In genomic region chr1:154501423-154502065, GRCh38 we compare ENCODE assay signal across 9 cellular contexts. TPM values are rescaled to one million over a fixed set of nuclear protein-coding genes. Genes with fewer than 3 reads are reported as not detected.
DNase-seq lines count a peak whose midpoint lies in the region; ATAC-seq, FAIRE-seq and TF ChIP-seq lines count a peak whose summit lies in the region.
"Had no signal": no experiment of that assay in that cellular context is flagged by ENCODE, and none has a peak within 500 bp of the region (broad histone marks: within the 10 kb centered on the region; RNA-seq: fewer than 3 reads in every experiment).

No MANE protein-coding gene starts in this region.

- H3K4me3 ChIP-seq in right cardiac atrium (ENCODE audit: low read length) = peak overlapping the region; percentile 53

- H3K27me3 ChIP-seq in right cardiac atrium (ENCODE audit: control insufficient read depth, insufficient read depth) = no peaks in the 10 kb centered on the region

- intact Hi-C loops in right cardiac atrium (cut with DNase I) = no loop called here

- TF ChIP-seq POLR2A in H54 (IDR thresholded peaks at IDR 0.05; ENCODE audit: low read depth, low read length) = no peak

- FAIRE-seq in H54 (lab: Jason Lieb, UNC) = no peak
- no peak for FAIRE-seq in GM19239 (lab: Jason Lieb, UNC)

- H3K27ac ChIP-seq in VCaP (peak overlapping the region; percentile 47; the same call in 1 of the 2 replicates), right cardiac atrium (ENCODE audit: low read length) (peak overlapping the region; percentile 56)

- H3K27me3 Mint-ChIP-seq in progenitor cell of endocrine pancreas = peaks cover 65% of the 10 kb centered on the region

- no peaks in the 10 kb centered on the region for H3K9me3 Mint-ChIP-seq in progenitor cell of endocrine pancreas (ENCODE audit: low read depth)

- no peak for TF ChIP-seq CTCF in VCaP (conservative IDR thresholded peaks at IDR 0.05)
- no peak for TF ChIP-seq CTCF in progenitor cell of endocrine pancreas (IDR thresholded peaks at IDR 0.05; ENCODE audit: unreplicated experiment)

- no peak overlapping the region for H3K27ac Mint-ChIP-seq in progenitor cell of endocrine pancreas
- H3K27ac Mint-ChIP-seq: activated naive CD4-positive, alpha-beta T cell treated with anti-CD3 and anti-CD28 coated beads, Interleukin-2, amount 50 U/mL, for 72 hours had no signal

- DNase-seq in EL = peak; percentile 8
- peak; percentile 82 to 91 (median 91) for DNase-seq in right cardiac atrium
- no peak for DNase-seq in progenitor cell of endocrine pancreas (ENCODE audit: low spot score, unreplicated experiment)
- DNase-seq in H54 (ENCODE audit: insufficient read length, low spot score) = no peak
- no peak for DNase-seq in GM19239 (ENCODE audit: insufficient read length, low spot score)
- DNase-seq in MV-4-11 (lab: John Stamatoyannopoulos, UW) = no peak

- no peaks in the 10 kb centered on the region for H3K36me3 Mint-ChIP-seq in progenitor cell of endocrine pancreas (ENCODE audit: insufficient read depth)

- H3K4me3 Mint-ChIP-seq in progenitor cell of endocrine pancreas (ENCODE audit: low read depth) = peak overlapping the region; percentile 39

- no peaks in the 10 kb centered on the region for H3K4me1 ChIP-seq in right cardiac atrium (ENCODE audit: control insufficient read depth, insufficient read depth, low read length)

- peak; percentile 74 to 80 for ATAC-seq in right cardiac atrium
- no peak for ATAC-seq in HG02970 (IDR thresholded peaks at IDR 0.05; ENCODE audit: low FRiP score, unreplicated experiment)
- ATAC-seq: activated naive CD4-positive, alpha-beta T cell treated with anti-CD3 and anti-CD28 coated beads, Interleukin-2, amount 50 U/mL, for 72 hours had no signal

- H3K9me3 ChIP-seq in right cardiac atrium (ENCODE audit: control insufficient read depth, low read length) = no peaks in the 10 kb centered on the region

- peaks cover 6% of the 10 kb centered on the region for H3K4me1 Mint-ChIP-seq in progenitor cell of endocrine pancreas (ENCODE audit: low read depth)

- WGBS in right cardiac atrium = 3% methylated on average over 54 of the region's 54 CpGs

RNA-seq across cellular contexts. Expression of gene TDRD10, which starts 0.5 kb away (rescaled TPM):
- total RNA-seq in right cardiac atrium (1 to 10 TPM; 2.8 to 4.1 (median 3.4) TPM), progenitor cell of endocrine pancreas (not detected in 2 replicates)
- 4.9 TPM for polyA plus RNA-seq in right cardiac atrium
- total RNA-seq: activated naive CD4-positive, alpha-beta T cell treated with anti-CD3 and anti-CD28 coated beads, Interleukin-2, amount 50 U/mL, for 72 hours had no signal

RNA-seq across cellular contexts. Expression of gene SHE, which starts 0.7 kb away (rescaled TPM):
- 10 to 100 TPM; 17.4 to 23.8 (median 21.1) TPM for total RNA-seq in right cardiac atrium
- polyA plus RNA-seq in right cardiac atrium = 16.4 TPM
- total RNA-seq in progenitor cell of endocrine pancreas = not detected in 2 replicates
- total RNA-seq: activated naive CD4-positive, alpha-beta T cell treated with anti-CD3 and anti-CD28 coated beads, Interleukin-2, amount 50 U/mL, for 72 hours had no signal

RNA-seq across cellular contexts. Expression of gene UBE2Q1, which starts 56.9 kb away (rescaled TPM):
- total RNA-seq in right cardiac atrium (10 to 100 TPM; 49.4 to 67.9 (median 61.3) TPM), progenitor cell of endocrine pancreas (77.2 and 88.3 TPM in 2 replicates)
- 32.4 TPM for polyA plus RNA-seq in right cardiac atrium

Comparison
In these comparisons a context has a peak if more than half of its experiments do, and no peak if none do; other contexts are left out.
1. DNase-seq: peak in EL (single experiment) and right cardiac atrium (3 of 3); none in progenitor cell of endocrine pancreas (single experiment), H54 (single experiment), GM19239 (single experiment) and MV-4-11 (single experiment).
2. RNA of gene SHE, which starts 0.7 kb away (total RNA-seq): 17.4 to 23.8 TPM in right cardiac atrium; not detected in progenitor cell of endocrine pancreas; every median in the first group is over 10 times any median in the second.